26 cellular contexts compared by ENCODE assay signal in the genomic region with DNA sequence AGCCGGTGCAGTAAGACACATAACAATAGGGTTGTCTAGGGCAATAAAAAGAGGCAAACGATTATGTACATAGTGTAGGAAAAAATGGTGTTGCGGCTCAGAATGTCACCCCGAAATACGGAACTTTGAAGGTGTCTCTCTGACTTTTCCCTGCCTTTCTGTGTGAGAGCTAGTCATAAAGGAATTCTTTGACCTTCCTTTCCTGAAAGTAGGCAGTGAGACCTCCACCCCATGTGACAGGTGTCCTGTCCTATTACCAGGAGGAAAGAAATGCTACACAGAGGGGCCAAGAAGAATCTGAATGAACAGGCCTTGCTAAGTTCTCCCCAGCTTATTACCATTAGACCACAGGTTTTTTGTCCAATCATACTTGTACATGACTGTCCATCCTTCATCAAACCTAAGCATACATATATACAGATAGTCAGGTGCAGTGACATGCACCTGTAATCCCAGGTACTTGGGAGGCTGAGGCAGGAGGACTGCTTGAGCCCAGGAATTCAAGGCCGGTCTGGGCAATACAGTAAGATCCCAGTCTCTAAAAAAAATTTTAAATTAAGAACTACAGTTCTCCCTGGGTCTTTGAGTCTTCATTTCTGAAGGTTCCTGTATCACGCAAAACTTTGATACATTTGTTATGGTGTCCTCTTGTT.
"Had no signal": no experiment of that assay in that cellular context is flagged by ENCODE, and none has a peak within 500 bp of the region (broad histone marks: within the 10 kb centered on the region; RNA-seq: fewer than 3 reads in every experiment).

No MANE protein-coding gene starts in this region.

- ATAC-seq: effector memory CD8-positive, alpha-beta T cell; foreskin keratinocyte; gastroesophageal sphincter; heart left ventricle; left colon; left lobe of liver; lower lobe of right lung; mucosa of descending colon had no signal

- H3K27ac ChIP-seq: colonic mucosa, esophagus muscularis mucosa, foreskin keratinocyte, gastroesophageal sphincter, heart left ventricle, hepatocyte, left ventricle myocardium inferior, lower lobe of right lung had no signal

- H3K4me3 ChIP-seq: colonic mucosa, esophagus muscularis mucosa, gastroesophageal sphincter, heart left ventricle, hepatocyte, left ventricle myocardium inferior, lower lobe of right lung, mucosa of descending colon had no signal

- H3K4me1 ChIP-seq: colonic mucosa, esophagus muscularis mucosa, foreskin keratinocyte, gastroesophageal sphincter, heart left ventricle, left ventricle myocardium inferior, lower lobe of right lung had no signal

- H3K9me3 ChIP-seq: colonic mucosa, esophagus muscularis mucosa, gastroesophageal sphincter, heart left ventricle, left ventricle myocardium inferior, lower lobe of right lung, mucosa of descending colon had no signal

- FAIRE-seq: endometrium, frontal cortex, kidney had no signal

- H3K36me3 ChIP-seq: colonic mucosa, esophagus muscularis mucosa, gastroesophageal sphincter, heart left ventricle, left ventricle myocardium inferior, lower lobe of right lung had no signal

- DNase-seq: colonic mucosa; cortex of kidney; effector CD8-positive, alpha-beta T cell; effector memory CD8-positive, alpha-beta T cell; endodermal cell; heart left ventricle; hypothalamus; immature natural killer cell; islet precursor cell; kidney; kidney glomerular epithelial cell; left colon; left ventricle myocardium inferior; lower lobe of right lung; mesenchymal stem cell; mucosa of descending colon; naive B cell had no signal

- H3K27me3 ChIP-seq: colonic mucosa, esophagus muscularis mucosa, heart left ventricle had no signal

- H3K4me2 ChIP-seq: hepatocyte had no signal

- H2AFZ ChIP-seq: hepatocyte had no signal

- H3K79me2 ChIP-seq: hepatocyte had no signal

- H3K27ac Mint-ChIP-seq: dendritic cell treated with granulocyte-macrophage colony-stimulating factor and Interleukin-4, amounts not matched to agents 40 ng/mL and 50 ng/mL, for 4 days; effector memory CD8-positive, alpha-beta T cell; endodermal cell; immature natural killer cell; mesothelial cell of epicardium had no signal

- H3K9me3 Mint-ChIP-seq: dendritic cell treated with granulocyte-macrophage colony-stimulating factor and Interleukin-4, amounts not matched to agents 40 ng/mL and 50 ng/mL, for 4 days; effector memory CD8-positive, alpha-beta T cell; endodermal cell; immature natural killer cell; mesothelial cell of epicardium; naive B cell had no signal

- H3K36me3 Mint-ChIP-seq: immature natural killer cell, mesothelial cell of epicardium, naive B cell had no signal
